ENCODE assay signal across 13 cellular contexts in genomic region chr9:134734270-134734669, GRCh38.
DNase-seq lines count a peak whose midpoint lies in the region; ATAC-seq and TF ChIP-seq lines count a peak whose summit lies in the region.
"Had no signal": no experiment of that assay in that cellular context is flagged by ENCODE, and none has a peak within 500 bp of the region (broad histone marks: within the 10 kb centered on the region; RNA-seq: fewer than 3 reads in every experiment).

No MANE protein-coding gene starts in this region.

- POLR2A ChIA-PET in HEK293 (lab: Yijun Ruan, JAX): interaction anchor here (0.7 to 3.3 kb wide), 2 partner anchors 27 to 42 kb away, joined by 4 to 17 read pairs; no protein-coding TSS in a partner anchor
- POLR2A ChIA-PET in A673 (lab: Charles Lee; ENCODE audit: low non-redundant PET): no interaction called here

- TF ChIP-seq CTCF in HEK293 (tag by site-specific recombination; IDR thresholded peaks at IDR 0.05) (no peak), stomach (IDR thresholded peaks at IDR 0.05) (no peak), A673 (conservative IDR thresholded peaks at IDR 0.05; ENCODE audit: low read depth, low read length) (no peak)

- H3K4me2 ChIP-seq in Karpas-422 (ENCODE audit: low read depth, low read length, poor library complexity, severe bottlenecking): no peak overlapping the region

- CTCF ChIA-PET in HEK293 (lab: Yijun Ruan, JAX) (interaction anchor here (0.7 to 10.2 kb wide), 6 partner anchors 35 to 287 kb away, joined by 3 to 64 read pairs (median 8); no protein-coding TSS in a partner anchor), A673 (lab: Charles Lee) (interaction anchor here (2.2 kb wide), 1 partner anchor 284 kb away, joined by 6 read pairs; no protein-coding TSS in a partner anchor)

- H3K27ac ChIP-seq in HEK293 (ENCODE audit: extremely low read depth, low read depth, low read length) (no peak overlapping the region), stomach (peak overlapping the region in 4 of 5 donors; percentile 69 to 87 (median 74)), Karpas-422 (ENCODE audit: low read length) (no peak overlapping the region), A673 (ENCODE audit: low read depth, low read length, poor library complexity, severe bottlenecking) (no peak overlapping the region)

- DNase-seq in adipocyte (ENCODE audit: low read depth) (peak; percentile 72), glomerular visceral epithelial cell (ENCODE audit: extremely low spot score) (peak; percentile 75), stomach (no peak), Karpas-422 (no peak), A673 (ENCODE audit: low spot score) (no peak), NCI-H345 (lab: John Stamatoyannopoulos, UW) (no peak)
- DNase-seq: cortex of kidney; naive B cell; NCI-H2107; stimulated activated naive CD8-positive, alpha-beta T cell treated with anti-CD3 and anti-CD28 coated beads, Interleukin-15, amount 100 ng/mL, for 72 hours had no signal

- BruUV-seq in A673 (replicated peaks; lab: Mats Ljungman, UMichigan): no TSS peak

- no peaks in the 10 kb centered on the region for H3K79me2 ChIP-seq in Karpas-422 (ENCODE audit: low read length)

- TF ChIP-seq POLR2A in stomach (IDR thresholded peaks at IDR 0.05): no peak

- no peak overlapping the region for H2AFZ ChIP-seq in Karpas-422 (ENCODE audit: low read length)

- no peaks in the 10 kb centered on the region for H3K9me2 ChIP-seq in Karpas-422 (replicated peaks; ENCODE audit: insufficient read depth, low read length)

- H3K9ac ChIP-seq in adipocyte (ENCODE audit: low read length) (no peak overlapping the region), Karpas-422 (ENCODE audit: low read length) (no peak overlapping the region)

- TF ChIP-seq EP300 in stomach (IDR thresholded peaks at IDR 0.05): no peak

- no peaks in the 10 kb centered on the region for H3K36me3 ChIP-seq in HEK293 (ENCODE audit: control insufficient read depth in 2 of 2, insufficient read depth in 1 of 2, low read length in 2 of 2)
- peaks cover 61% of the 10 kb centered on the region for H3K36me3 ChIP-seq in adipocyte (ENCODE audit: control insufficient read depth, insufficient read depth, low read length, severe bottlenecking)
- H3K36me3 ChIP-seq in stomach: peaks cover 0 to 8% (median 0%) of the 10 kb centered on the region in 4 donors
- H3K36me3 ChIP-seq in Karpas-422 (ENCODE audit: insufficient read depth, low read length): no peaks in the 10 kb centered on the region
- no peaks in the 10 kb centered on the region for H3K36me3 ChIP-seq in A673 (ENCODE audit: insufficient read depth, low read length, poor library complexity, severe bottlenecking)

- intact Hi-C loops in stomach (cut with DNase I; ENCODE audit: low total_unique reads): no loop called here
- intact Hi-C loops in A673 (cut with micrococcal nuclease; ENCODE audit: unreplicated experiment): no loop called here

- no peaks in the 10 kb centered on the region for H4K20me1 ChIP-seq in Karpas-422 (ENCODE audit: insufficient read depth, low read depth, low read length)

- no peak for ATAC-seq in GM18861 (IDR thresholded peaks at IDR 0.05; ENCODE audit: unreplicated experiment)
- ATAC-seq: stimulated activated naive CD8-positive, alpha-beta T cell treated with anti-CD3 and anti-CD28 coated beads, Interleukin-15, amount 100 ng/mL, for 72 hours; WTC11 had no signal

- WGBS in stomach, 5 donors: 20 to 50% (median 42%) methylated on average over 7 to 8 of the region's 8 CpGs

- no peaks in the 10 kb centered on the region for H3K27me3 ChIP-seq in adipocyte (replicated peaks; ENCODE audit: control insufficient read depth, insufficient read depth, low read length)
- peaks cover 0 to 7% (median 0%) of the 10 kb centered on the region in 3 donors for H3K27me3 ChIP-seq in stomach
- H3K27me3 ChIP-seq in Karpas-422 (ENCODE audit: low read length): no peaks in the 10 kb centered on the region
- H3K27me3 ChIP-seq in A673 (replicated peaks; ENCODE audit: insufficient read depth, low read depth, low read length, poor library complexity): no peaks in the 10 kb centered on the region

- no peaks in the 10 kb centered on the region for H3K9me3 ChIP-seq in HEK293 (ENCODE audit: control insufficient read depth, insufficient read depth, low read depth, low read length)
- no peaks in the 10 kb centered on the region for H3K9me3 ChIP-seq in adipocyte (ENCODE audit: control insufficient read depth, low read length)
- H3K9me3 ChIP-seq in stomach: no peaks in the 10 kb centered on the region
- no peaks in the 10 kb centered on the region for H3K9me3 ChIP-seq in Karpas-422 (ENCODE audit: low read length)
- H3K9me3 ChIP-seq in A673 (ENCODE audit: low read depth, low read length, poor library complexity, severe bottlenecking): no peaks in the 10 kb centered on the region

- H3K4me3 ChIP-seq in HEK293 (ENCODE audit: low read depth, low read length): no peak overlapping the region
- H3K4me3 ChIP-seq in adipocyte (ENCODE audit: low read length): peak overlapping the region; percentile 20
- no peak overlapping the region for H3K4me3 ChIP-seq in stomach
- no peak overlapping the region for H3K4me3 ChIP-seq in Karpas-422 (ENCODE audit: low read length)
- H3K4me3 ChIP-seq in A673 (ENCODE audit: low read depth, low read length, poor library complexity, severe bottlenecking): no peak overlapping the region

- H3K4me1 ChIP-seq in HEK293 (ENCODE audit: control insufficient read depth, insufficient read depth, low read length) (0 out of 2 replicates have a peak, but pooled peaks cover 2% of the 10 kb centered on the region), adipocyte (ENCODE audit: control insufficient read depth, insufficient read depth, low read length) (peaks cover 61% of the 10 kb centered on the region), stomach (peaks cover 28 to 80% (median 57%) of the 10 kb centered on the region in 4 donors), Karpas-422 (ENCODE audit: low read length) (no peaks in the 10 kb centered on the region), A673 (ENCODE audit: insufficient read depth, low read length, poor library complexity, severe bottlenecking) (no peaks in the 10 kb centered on the region)

TF ChIP-seq in HEK293, 187 proteins besides CTCF, POLR2A, EP300 and RAD21 (continues in another document):
- TF ChIP-seq ZNF626 (tag by site-specific recombination; IDR thresholded peaks at IDR 0.05): no peak
- no peak for TF ChIP-seq ZNF239 (tag by site-specific recombination; IDR thresholded peaks at IDR 0.05)
- no peak for TF ChIP-seq TSHZ1 (tag by site-specific recombination; IDR thresholded peaks at IDR 0.05; ENCODE audit: borderline replicate concordance)
- peak; percentile 22; the same call in 1 of the 2 replicates for TF ChIP-seq GLIS2 (tag by site-specific recombination; IDR thresholded peaks at IDR 0.05)
- no peak for TF ChIP-seq ZNF704 (tag by site-specific recombination; IDR thresholded peaks at IDR 0.05)
- TF ChIP-seq ZNF670 (tag by site-specific recombination; IDR thresholded peaks at IDR 0.05; ENCODE audit: low read depth): no peak
- peak; percentile 85 for TF ChIP-seq ZIC2 (tag by site-specific recombination; IDR thresholded peaks at IDR 0.05)
- TF ChIP-seq SP3 (tag by site-specific recombination; IDR thresholded peaks at IDR 0.05): no peak
- TF ChIP-seq GLIS1 (tag by site-specific recombination; IDR thresholded peaks at IDR 0.05): peak; percentile 66
- 0 out of 2 replicates have a peak, but pooled peaks have one; percentile 25 for TF ChIP-seq IKZF3 (tag by site-specific recombination; IDR thresholded peaks at IDR 0.05)
- TF ChIP-seq ZNF426 (tag by site-specific recombination; IDR thresholded peaks at IDR 0.05): no peak

Comparison
In these comparisons a context has a peak if more than half of its experiments do, and no peak if none do; other contexts are left out.
1. H3K27ac ChIP-seq: peak in stomach (4 of 5); none in HEK293 (single experiment), Karpas-422 (single experiment) and A673 (single experiment).
2. DNase-seq: peak in adipocyte (single experiment) and glomerular visceral epithelial cell (single experiment); none in stomach (single experiment), Karpas-422 (single experiment), A673 (single experiment) and NCI-H345 (single experiment).